ENCODE assay signal across 8 cellular contexts in genomic region chr1:58883037-58883887, GRCh38.
A peak's percentile ranks its signal among the peaks of the same experiment; 100 is the strongest.
DNase-seq lines count a peak whose midpoint lies in the region; TF ChIP-seq lines count a peak whose summit lies in the region.

No MANE protein-coding gene starts in this region.

- H3K27me3 Mint-ChIP-seq in activated CD4-positive, alpha-beta T cell treated with anti-CD3 and anti-CD28 coated beads, Interleukin-2, amount 10 ng/mL, durations not matched to agents 24 days and 14 days: no peaks in the 10 kb centered on the region
- no peaks in the 10 kb centered on the region for H3K27me3 Mint-ChIP-seq in mesothelial cell of epicardium (ENCODE audit: low read depth)

- H3K27ac Mint-ChIP-seq in activated CD4-positive, alpha-beta T cell treated with anti-CD3 and anti-CD28 coated beads, Interleukin-2, amount 10 ng/mL, durations not matched to agents 24 days and 14 days: no peak overlapping the region
- H3K27ac Mint-ChIP-seq in mesothelial cell of epicardium: peak overlapping the region; percentile 76

- intact Hi-C loops in activated CD4-positive, alpha-beta T cell treated with anti-CD3 and anti-CD28 coated beads, Interleukin-2, amount 10 ng/mL, durations not matched to agents 24 days and 14 days (cut with micrococcal nuclease): no loop called here

- H3K4me3 Mint-ChIP-seq in activated CD4-positive, alpha-beta T cell treated with anti-CD3 and anti-CD28 coated beads, Interleukin-2, amount 10 ng/mL, durations not matched to agents 24 days and 14 days: no peak overlapping the region
- no peak overlapping the region for H3K4me3 Mint-ChIP-seq in mesothelial cell of epicardium

- peak; percentile 53 for DNase-seq in activated CD4-positive, alpha-beta T cell treated with anti-CD3 and anti-CD28 coated beads, Interleukin-2, amount 10 ng/mL, durations not matched to agents 24 days and 14 days
- DNase-seq in activated CD4-positive, alpha-beta T cell treated with anti-CD3 and anti-CD28 coated beads for 48 hours: no peak
- peak; percentile 99 to 100 for DNase-seq in dermis microvascular lymphatic vessel endothelial cell (ENCODE audit: low read depth in 2 of 2)
- DNase-seq in mesothelial cell of epicardium (ENCODE audit: low spot score in 2 of 2, unreplicated experiment in 2 of 2): no peak
- DNase-seq in GM10248 (ENCODE audit: extremely low spot score): no peak
- no peak for DNase-seq in NCI-H1417 treated with DMSO at 0.1 percent for 48 hours (lab: John Stamatoyannopoulos, UW)
- DNase-seq in NCI-H2227 (lab: John Stamatoyannopoulos, UW; ENCODE audit: unreplicated experiment): no peak

- POLR2A ChIA-PET in GM10248 (lab: Yijun Ruan, JAX): interaction anchor here (0.7 kb wide), 1 partner anchor 175 kb away, joined by 3 read pairs; no protein-coding TSS in a partner anchor

- peaks cover 15% of the 10 kb centered on the region for H3K9me3 Mint-ChIP-seq in activated CD4-positive, alpha-beta T cell treated with anti-CD3 and anti-CD28 coated beads, Interleukin-2, amount 10 ng/mL, durations not matched to agents 24 days and 14 days
- H3K9me3 Mint-ChIP-seq in mesothelial cell of epicardium: peaks cover 11% of the 10 kb centered on the region

- CTCF ChIA-PET in GM10248 (lab: Yijun Ruan, JAX): interaction anchor here (1.1 to 1.5 kb wide), 3 partner anchors 10 to 24 kb away, joined by 3 read pairs; no protein-coding TSS in a partner anchor

- TF ChIP-seq CTCF in mesothelial cell of epicardium (IDR thresholded peaks at IDR 0.05; ENCODE audit: unreplicated experiment) (no peak), GM10248 (IDR thresholded peaks at IDR 0.05; ENCODE audit: control extremely low read depth, extremely low read depth, low read depth, missing control alignments) (no peak)

- peaks cover 28% of the 10 kb centered on the region for H3K4me1 Mint-ChIP-seq in activated CD4-positive, alpha-beta T cell treated with anti-CD3 and anti-CD28 coated beads, Interleukin-2, amount 10 ng/mL, durations not matched to agents 24 days and 14 days
- H3K4me1 Mint-ChIP-seq in mesothelial cell of epicardium: peaks cover 29% of the 10 kb centered on the region

- peaks cover 1% of the 10 kb centered on the region for H3K36me3 Mint-ChIP-seq in activated CD4-positive, alpha-beta T cell treated with anti-CD3 and anti-CD28 coated beads, Interleukin-2, amount 10 ng/mL, durations not matched to agents 24 days and 14 days (ENCODE audit: low read depth)
- no peaks in the 10 kb centered on the region for H3K36me3 Mint-ChIP-seq in mesothelial cell of epicardium

TF ChIP-seq in PFSK-1, 5 proteins besides CTCF, POLR2A, EP300 and RAD21:
- no peak; the same call in 1 of the 2 replicates for TF ChIP-seq SIN3A (IDR thresholded peaks at IDR 0.05; ENCODE audit: borderline replicate concordance, insufficient read depth, low read length)
- TF ChIP-seq TAF1 (IDR thresholded peaks at IDR 0.05; ENCODE audit: borderline replicate concordance, insufficient read depth, low read length): peak; percentile 16; the same call in 1 of the 2 replicates
- TF ChIP-seq POLR2AphosphoS5 (IDR thresholded peaks at IDR 0.05; ENCODE audit: low read depth, low read length): no peak
- TF ChIP-seq FOXP2 (optimal IDR thresholded peaks at IDR 0.05; ENCODE audit: borderline replicate concordance, extremely low read depth, extremely low read length, insufficient read depth): no peak
- peak in 1 of 2 experiments; percentile 44; a peak in 1 of 4 replicates for TF ChIP-seq REST (IDR thresholded peaks at IDR 0.05; ENCODE audit: insufficient read depth in 1 of 2, low read depth in 2 of 2, low read length in 2 of 2)

Comparison
In these comparisons a context has a peak if more than half of its experiments do, and no peak if none do; other contexts are left out.
1. DNase-seq: peak in activated CD4-positive, alpha-beta T cell treated with anti-CD3 and anti-CD28 coated beads, Interleukin-2, amount 10 ng/mL, durations not matched to agents 24 days and 14 days (single experiment) and dermis microvascular lymphatic vessel endothelial cell (2 of 2); none in activated CD4-positive, alpha-beta T cell treated with anti-CD3 and anti-CD28 coated beads for 48 hours (single experiment), mesothelial cell of epicardium (0 of 2), GM10248 (single experiment), NCI-H1417 treated with DMSO at 0.1 percent for 48 hours (single experiment) and NCI-H2227 (single experiment).